9 cellular contexts compared by ENCODE assay signal in genomic region chr10:6582913-6583312, GRCh38. TPM values are rescaled to one million over a fixed set of nuclear protein-coding genes. Genes with fewer than 3 reads are reported as not detected.
A peak's percentile ranks its signal among the peaks of the same experiment; 100 is the strongest.
DNase-seq lines count a peak whose midpoint lies in the region; ATAC-seq lines count a peak whose summit lies in the region.
"Not testable (repeated sequence)": the region's sequence is repeated elsewhere in the genome, so short reads cannot be mapped to it uniquely, and the experiment has no call there.
"Had no signal": no experiment of that assay in that cellular context is flagged by ENCODE, and none has a peak within 500 bp of the region (broad histone marks: within the 10 kb centered on the region; RNA-seq: fewer than 3 reads in every experiment).

No MANE protein-coding gene starts in this region.

- H3K36me3 ChIP-seq in CD4-positive, alpha-beta memory T cell (ENCODE audit: insufficient read depth, low read length); effector memory CD4-positive, alpha-beta T cell (ENCODE audit: control insufficient read depth, insufficient read depth, low read length): not testable (repeated sequence)

- intact Hi-C loops in CD4-positive, alpha-beta memory T cell (cut with micrococcal nuclease) = loop anchor here (1.0 kb wide), 1 partner anchor 9 kb away; no protein-coding TSS in a partner anchor
- intact Hi-C loops in activated CD4-positive, alpha-beta memory T cell treated with anti-CD3 and anti-CD28 coated beads for 36 hours (cut with micrococcal nuclease) = loop anchor here (1.0 to 5.0 kb wide), 5 partner anchors 9 to 531 kb away; partner anchors contain the start of gene PFKFB3

- POLR2A ChIA-PET in CD4-positive, alpha-beta memory T cell (lab: Charles Lee; ENCODE audit: partially characterized antibody) = interaction anchor here (0.9 to 12.4 kb wide), 12 partner anchors 14 to 173 kb away, joined by 3 to 355 read pairs (median 12); no protein-coding TSS in a partner anchor
- POLR2A ChIA-PET in activated CD4-positive, alpha-beta memory T cell treated with anti-CD3 and anti-CD28 coated beads for 36 hours (lab: Charles Lee) = interaction anchor here (0.6 to 4.0 kb wide), 8 partner anchors 9 to 109 kb away, joined by 3 to 33 read pairs (median 6); no protein-coding TSS in a partner anchor

- peak overlapping the region; percentile 90 for H3K27ac ChIP-seq in CD4-positive, alpha-beta memory T cell (ENCODE audit: low read depth, low read length)
- H3K27ac ChIP-seq in effector memory CD4-positive, alpha-beta T cell (ENCODE audit: insufficient read depth, low read length, poor library complexity, severe bottlenecking) = peak overlapping the region; percentile 92

- H3K4me3 ChIP-seq in CD4-positive, alpha-beta memory T cell (ENCODE audit: low read length in 2 of 2) = peak overlapping the region; percentile 62 to 93
- peak overlapping the region; percentile 91 for H3K4me3 ChIP-seq in effector memory CD4-positive, alpha-beta T cell (ENCODE audit: insufficient read depth, low read depth, low read length, poor library complexity, severe bottlenecking)

- not testable (repeated sequence) for H3K27me3 Mint-ChIP-seq in CD4-positive, alpha-beta memory T cell; T-helper 1 cell treated with Interleukin-12 subunit alpha and Interleukin-12 subunit beta and Interleukin-4 antibody, amounts not matched to agents 30 μg/mL and 1 μg/mL, for 36 hours (ENCODE audit: low read depth); activated CD4-positive, alpha-beta memory T cell treated with anti-CD3 and anti-CD28 coated beads for 36 hours; activated T-cell treated with anti-CD3 and anti-CD28 coated beads, Interleukin-2, amount 50 U/mL, for 72 hours (ENCODE audit: low read depth); natural killer cell treated with Interleukin-12 subunit alpha and Interleukin-12 subunit beta and Interleukin-15 and Interleukin-18, amount 100 ng/mL, for 72 hours

- ATAC-seq in activated T-cell treated with anti-CD3 and anti-CD28 coated beads, Interleukin-2, amount 50 U/mL, for 72 hours (replicated peaks in 1 of 2); activated naive CD4-positive, alpha-beta T cell treated with anti-CD3 and anti-CD28 coated beads, Interleukin-2, amount 50 U/mL, for 72 hours; natural killer cell treated with Interleukin-12 subunit alpha and Interleukin-12 subunit beta and Interleukin-15 and Interleukin-18, amount 100 ng/mL, for 72 hours; stimulated activated effector memory CD8-positive, alpha-beta T cell treated with anti-CD3 and anti-CD28 coated beads, Interleukin-12 subunit alpha, Interleukin-12 subunit beta, amount 100 ng/mL, for 72 hours: not testable (repeated sequence)

- peaks cover 58% of the 10 kb centered on the region for H3K4me1 ChIP-seq in CD4-positive, alpha-beta memory T cell (ENCODE audit: insufficient read depth, low read length)
- H3K4me1 ChIP-seq in effector memory CD4-positive, alpha-beta T cell (ENCODE audit: control insufficient read depth, insufficient read depth, low read length, poor library complexity, severe bottlenecking) = peaks cover 32% of the 10 kb centered on the region

- CTCF ChIA-PET in CD4-positive, alpha-beta memory T cell (lab: Charles Lee; ENCODE audit: partially characterized antibody) = interaction anchor here (1.1 to 6.5 kb wide), 12 partner anchors 12 to 172 kb away, joined by 3 to 106 read pairs (median 17); no protein-coding TSS in a partner anchor
- CTCF ChIA-PET in activated CD4-positive, alpha-beta memory T cell treated with anti-CD3 and anti-CD28 coated beads for 36 hours (lab: Charles Lee) = interaction anchor here (1.0 to 5.3 kb wide), 5 partner anchors 9 to 86 kb away, joined by 3 to 63 read pairs (median 35); no protein-coding TSS in a partner anchor

- peaks cover 34 to 85% (median 56%) of the 10 kb centered on the region in 4 donors for H3K4me1 Mint-ChIP-seq in CD4-positive, alpha-beta memory T cell
- H3K4me1 Mint-ChIP-seq in T-helper 1 cell treated with Interleukin-12 subunit alpha and Interleukin-12 subunit beta and Interleukin-4 antibody, amounts not matched to agents 30 μg/mL and 1 μg/mL, for 36 hours (ENCODE audit: low read depth) = peaks cover 53% of the 10 kb centered on the region
- H3K4me1 Mint-ChIP-seq in activated CD4-positive, alpha-beta memory T cell treated with anti-CD3 and anti-CD28 coated beads for 36 hours (ENCODE audit: low read depth) = peaks cover 56% of the 10 kb centered on the region
- peaks cover 70% of the 10 kb centered on the region for H3K4me1 Mint-ChIP-seq in activated T-cell treated with anti-CD3 and anti-CD28 coated beads, Interleukin-2, amount 50 U/mL, for 72 hours (ENCODE audit: low read depth)
- H3K4me1 Mint-ChIP-seq in natural killer cell treated with Interleukin-12 subunit alpha and Interleukin-12 subunit beta and Interleukin-15 and Interleukin-18, amount 100 ng/mL, for 72 hours (ENCODE audit: low read depth in 2 of 2) = peaks cover 61 to 65% of the 10 kb centered on the region in 2 donors
- peaks cover 58% of the 10 kb centered on the region for H3K4me1 Mint-ChIP-seq in stimulated activated effector memory CD8-positive, alpha-beta T cell treated with anti-CD3 and anti-CD28 coated beads, Interleukin-12 subunit alpha, Interleukin-12 subunit beta, amount 100 ng/mL, for 72 hours

- H3K27me3 ChIP-seq in CD4-positive, alpha-beta memory T cell (ENCODE audit: insufficient read depth, low read length); effector memory CD4-positive, alpha-beta T cell (replicated peaks; ENCODE audit: control insufficient read depth, insufficient read depth, low read length, poor library complexity, severe bottlenecking): not testable (repeated sequence)

- H3K9me3 Mint-ChIP-seq in CD4-positive, alpha-beta memory T cell; T-helper 1 cell treated with Interleukin-12 subunit alpha and Interleukin-12 subunit beta and Interleukin-4 antibody, amounts not matched to agents 30 μg/mL and 1 μg/mL, for 36 hours; activated CD4-positive, alpha-beta memory T cell treated with anti-CD3 and anti-CD28 coated beads for 36 hours; activated T-cell treated with anti-CD3 and anti-CD28 coated beads, Interleukin-2, amount 50 U/mL, for 72 hours; activated naive CD4-positive, alpha-beta T cell treated with anti-CD3 and anti-CD28 coated beads, Interleukin-2, amount 50 U/mL, for 72 hours; natural killer cell treated with Interleukin-12 subunit alpha and Interleukin-12 subunit beta and Interleukin-15 and Interleukin-18, amount 100 ng/mL, for 72 hours; stimulated activated effector memory CD8-positive, alpha-beta T cell treated with anti-CD3 and anti-CD28 coated beads, Interleukin-12 subunit alpha, Interleukin-12 subunit beta, amount 100 ng/mL, for 72 hours: not testable (repeated sequence)

- not testable (repeated sequence) for H3K9me3 ChIP-seq in CD4-positive, alpha-beta memory T cell (ENCODE audit: control insufficient read depth in 1 of 2, low read length in 2 of 2); effector memory CD4-positive, alpha-beta T cell (ENCODE audit: control insufficient read depth, low read length)

- peaks cover 48 to 67% of the 10 kb centered on the region in 2 donors for H3K36me3 Mint-ChIP-seq in CD4-positive, alpha-beta memory T cell
- H3K36me3 Mint-ChIP-seq in T-helper 1 cell treated with Interleukin-12 subunit alpha and Interleukin-12 subunit beta and Interleukin-4 antibody, amounts not matched to agents 30 μg/mL and 1 μg/mL, for 36 hours (ENCODE audit: low read depth) = peaks cover 60% of the 10 kb centered on the region
- peaks cover 69% of the 10 kb centered on the region for H3K36me3 Mint-ChIP-seq in activated CD4-positive, alpha-beta memory T cell treated with anti-CD3 and anti-CD28 coated beads for 36 hours
- H3K36me3 Mint-ChIP-seq in activated T-cell treated with anti-CD3 and anti-CD28 coated beads, Interleukin-2, amount 50 U/mL, for 72 hours (ENCODE audit: insufficient read depth in 2 of 2) = peaks cover 17 to 30% of the 10 kb centered on the region in 2 donors
- H3K36me3 Mint-ChIP-seq in activated naive CD4-positive, alpha-beta T cell treated with anti-CD3 and anti-CD28 coated beads, Interleukin-2, amount 50 U/mL, for 72 hours = peaks cover 55 to 83% of the 10 kb centered on the region in 2 donors
- H3K36me3 Mint-ChIP-seq in natural killer cell treated with Interleukin-12 subunit alpha and Interleukin-12 subunit beta and Interleukin-15 and Interleukin-18, amount 100 ng/mL, for 72 hours = peaks cover 46% of the 10 kb centered on the region
- H3K36me3 Mint-ChIP-seq in stimulated activated effector memory CD8-positive, alpha-beta T cell treated with anti-CD3 and anti-CD28 coated beads, Interleukin-12 subunit alpha, Interleukin-12 subunit beta, amount 100 ng/mL, for 72 hours = peaks cover 95% of the 10 kb centered on the region

- H3K4me3 Mint-ChIP-seq in CD4-positive, alpha-beta memory T cell = peak overlapping the region; percentile 90 to 99 (median 94)
- peak overlapping the region; percentile 94 for H3K4me3 Mint-ChIP-seq in T-helper 1 cell treated with Interleukin-12 subunit alpha and Interleukin-12 subunit beta and Interleukin-4 antibody, amounts not matched to agents 30 μg/mL and 1 μg/mL, for 36 hours
- H3K4me3 Mint-ChIP-seq in activated CD4-positive, alpha-beta memory T cell treated with anti-CD3 and anti-CD28 coated beads for 36 hours = peak overlapping the region; percentile 90
- H3K4me3 Mint-ChIP-seq in activated T-cell treated with anti-CD3 and anti-CD28 coated beads, Interleukin-2, amount 50 U/mL, for 72 hours = peak overlapping the region; percentile 92 to 98
- peak overlapping the region; percentile 94 for H3K4me3 Mint-ChIP-seq in natural killer cell treated with Interleukin-12 subunit alpha and Interleukin-12 subunit beta and Interleukin-15 and Interleukin-18, amount 100 ng/mL, for 72 hours
- peak overlapping the region; percentile 92 for H3K4me3 Mint-ChIP-seq in stimulated activated effector memory CD8-positive, alpha-beta T cell treated with anti-CD3 and anti-CD28 coated beads, Interleukin-12 subunit alpha, Interleukin-12 subunit beta, amount 100 ng/mL, for 72 hours

- DNase-seq in CD4-positive, alpha-beta memory T cell; activated CD4-positive, alpha-beta memory T cell treated with anti-CD3 and anti-CD28 coated beads for 36 hours; activated T-cell treated with anti-CD3 and anti-CD28 coated beads, Interleukin-2, amount 50 U/mL, for 72 hours; activated naive CD4-positive, alpha-beta T cell treated with anti-CD3 and anti-CD28 coated beads, Interleukin-2, amount 50 U/mL, for 72 hours (ENCODE audit: low spot score in 2 of 2); effector memory CD4-positive, alpha-beta T cell; natural killer cell treated with Interleukin-12 subunit alpha and Interleukin-12 subunit beta and Interleukin-15 and Interleukin-18, amount 100 ng/mL, for 72 hours (ENCODE audit: low spot score); stimulated activated effector memory CD8-positive, alpha-beta T cell treated with anti-CD3 and anti-CD28 coated beads, Interleukin-12 subunit alpha, Interleukin-12 subunit beta, amount 100 ng/mL, for 72 hours (ENCODE audit: low spot score in 2 of 2): not testable (repeated sequence)

- peak overlapping the region; percentile 93 to 99 (median 96) for H3K27ac Mint-ChIP-seq in CD4-positive, alpha-beta memory T cell
- peak overlapping the region; percentile 96 for H3K27ac Mint-ChIP-seq in T-helper 1 cell treated with Interleukin-12 subunit alpha and Interleukin-12 subunit beta and Interleukin-4 antibody, amounts not matched to agents 30 μg/mL and 1 μg/mL, for 36 hours
- H3K27ac Mint-ChIP-seq in activated CD4-positive, alpha-beta memory T cell treated with anti-CD3 and anti-CD28 coated beads for 36 hours = peak overlapping the region; percentile 96
- H3K27ac Mint-ChIP-seq in activated T-cell treated with anti-CD3 and anti-CD28 coated beads, Interleukin-2, amount 50 U/mL, for 72 hours = peak overlapping the region; percentile 100
- H3K27ac Mint-ChIP-seq in activated naive CD4-positive, alpha-beta T cell treated with anti-CD3 and anti-CD28 coated beads, Interleukin-2, amount 50 U/mL, for 72 hours = peak overlapping the region; percentile 98 to 99
- peak overlapping the region; percentile 97 to 98 for H3K27ac Mint-ChIP-seq in natural killer cell treated with Interleukin-12 subunit alpha and Interleukin-12 subunit beta and Interleukin-15 and Interleukin-18, amount 100 ng/mL, for 72 hours
- H3K27ac Mint-ChIP-seq in stimulated activated effector memory CD8-positive, alpha-beta T cell treated with anti-CD3 and anti-CD28 coated beads, Interleukin-12 subunit alpha, Interleukin-12 subunit beta, amount 100 ng/mL, for 72 hours = peak overlapping the region; percentile 89

RNA-seq across cellular contexts. Expression of gene PRKCQ, which starts 2.8 kb away (rescaled TPM):
- total RNA-seq in CD4-positive, alpha-beta memory T cell = 10 to 100 TPM; 70.5 to 71.5 TPM
- polyA plus RNA-seq in CD4-positive, alpha-beta memory T cell = 10 to 100 TPM; 45.0 to 77.1 TPM
- total RNA-seq in activated CD4-positive, alpha-beta memory T cell treated with anti-CD3 and anti-CD28 coated beads for 36 hours = 10 to 100 TPM; 44.3 to 45.2 TPM
- 10 to 100 TPM; 42.9 to 49.2 TPM for total RNA-seq in activated T-cell treated with anti-CD3 and anti-CD28 coated beads, Interleukin-2, amount 50 U/mL, for 72 hours
- 10 to 100 TPM; 27.5 to 48.4 TPM for total RNA-seq in activated naive CD4-positive, alpha-beta T cell treated with anti-CD3 and anti-CD28 coated beads, Interleukin-2, amount 50 U/mL, for 72 hours
- 10 to 100 TPM; 55.3 to 79.0 TPM for total RNA-seq in natural killer cell treated with Interleukin-12 subunit alpha and Interleukin-12 subunit beta and Interleukin-15 and Interleukin-18, amount 100 ng/mL, for 72 hours
- total RNA-seq: A172 had no signal
